In genomic region chr1:155208406-155208655, GRCh38 we compare ENCODE assay signal across 1 cellular context.
TF ChIP-seq lines count a peak whose summit lies in the region.

No MANE protein-coding gene starts in this region.

TF ChIP-seq in GM23338, 12 proteins besides CTCF, POLR2A, EP300 and RAD21 (continued from another document):
- TF ChIP-seq ETS1 (IDR thresholded peaks at IDR 0.05) (no peak), REST (IDR thresholded peaks at IDR 0.05; ENCODE audit: unreplicated experiment) (no peak), EZH2 (IDR thresholded peaks at IDR 0.05; ENCODE audit: low read depth, unreplicated experiment) (no peak), POLR2AphosphoS5 (IDR thresholded peaks at IDR 0.05; ENCODE audit: low read depth) (peak; percentile 56)
